33 cellular contexts compared by ENCODE assay signal in the genomic region with DNA sequence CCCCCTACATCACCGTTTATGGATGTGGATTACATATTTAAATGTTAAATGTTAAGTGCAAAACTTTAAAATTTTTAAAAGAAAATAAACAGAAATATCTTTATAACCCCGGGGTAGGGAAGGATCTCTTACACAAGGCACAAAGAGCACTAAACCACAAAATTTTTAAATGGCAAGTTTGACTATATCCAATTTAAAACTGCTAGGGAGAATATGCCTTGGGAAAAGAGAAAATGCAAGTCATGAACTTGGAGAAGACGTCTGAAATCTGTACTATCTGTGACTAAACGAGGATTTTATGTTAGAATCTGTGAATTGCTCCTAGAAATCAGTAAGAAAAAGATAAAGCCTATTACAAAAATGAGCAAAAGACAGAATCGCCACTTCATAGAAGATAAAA.
"Had no signal": no experiment of that assay in that cellular context is flagged by ENCODE, and none has a peak within 500 bp of the region (broad histone marks: within the 10 kb centered on the region; RNA-seq: fewer than 3 reads in every experiment).

No MANE protein-coding gene starts in this region.

- H3K27me3 ChIP-seq: ascending aorta had no signal

- FAIRE-seq: bronchial epithelial cell, TTC549 had no signal

- H3K27ac ChIP-seq: ascending aorta, cardiac muscle cell, VCaP had no signal

- H3K36me3 Mint-ChIP-seq: brain had no signal

- H3K9me3 ChIP-seq: ascending aorta had no signal

- H3K36me3 ChIP-seq: ascending aorta, cardiac muscle cell had no signal

- DNase-seq: activated B cell treated with CpG ODN at 0.5 μM for 24 hours; activated CD4-positive, alpha-beta memory T cell treated with anti-CD3 and anti-CD28 coated beads for 36 hours; activated CD4-positive, alpha-beta T cell treated with anti-CD3 and anti-CD28 coated beads for 4 hours; activated CD4-positive, alpha-beta T cell treated with anti-CD3 and anti-CD28 coated beads, Interleukin-2, amount 10 ng/mL, durations not matched to agents 24 days and 14 days; activated CD4-positive, alpha-beta T cell treated with anti-CD3 and anti-CD28 coated beads, Interleukin-2, amount 50 U/mL, for 1 hour; activated CD4-positive, alpha-beta T cell treated with anti-CD3 and anti-CD28 coated beads, Interleukin-2, amount 50 U/mL, for 4 hours; activated CD4-positive, CD25-positive, alpha-beta regulatory T cell treated with anti-CD3 and anti-CD28 coated beads, Interleukin-2, amount 50 U/mL, for 72 hours; activated CD8-positive, alpha-beta memory T cell treated with anti-CD3 and anti-CD28 coated beads, Interleukin-2, amount 50 U/mL, for 48 hours; activated CD8-positive, alpha-beta T cell treated with anti-CD3 and anti-CD28 coated beads for 36 hours; activated effector memory CD4-positive, alpha-beta T cell treated with Interleukin-2 at 50 U/mL for 16 hours; activated gamma-delta T cell; activated naive CD4-positive, alpha-beta T cell treated with anti-CD3 and anti-CD28 coated beads, Interleukin-2, amount 10 ng/mL, durations not matched to agents 7 days and 5 days; activated naive CD4-positive, alpha-beta T cell treated with Interleukin-2 at 50 U/mL for 16 hours; activated naive CD8-positive, alpha-beta T cell treated with anti-CD3 and anti-CD28 coated beads, Interleukin-2, amount 10 ng/mL, durations not matched to agents 7 days and 5 days; activated naive CD8-positive, alpha-beta T cell treated with anti-CD3 and anti-CD28 coated beads, Interleukin-2, amount 50 U/mL, for 24 hours; activated T-cell treated with anti-CD3 and anti-CD28 coated beads, Interleukin-2, amount 50 U/mL, for 24 hours; activated T-cell treated with anti-CD3 and anti-CD28 coated beads, Interleukin-2, amount 50 U/mL, for 48 hours; amygdala; anterior cingulate cortex; caudate nucleus; T-cell; T-helper 2 cell; T-helper 9 cell had no signal

- H3K4me1 ChIP-seq: ascending aorta had no signal

- H3K4me3 ChIP-seq: ascending aorta, cardiac muscle cell had no signal

- H3K9me3 Mint-ChIP-seq: activated B cell treated with CpG ODN at 0.5 μM for 24 hours had no signal

- H3K27me3 Mint-ChIP-seq: activated CD4-positive, alpha-beta memory T cell treated with anti-CD3 and anti-CD28 coated beads for 36 hours; activated CD4-positive, alpha-beta T cell treated with anti-CD3 and anti-CD28 coated beads, Interleukin-2, amount 10 ng/mL, durations not matched to agents 24 days and 14 days; activated CD8-positive, alpha-beta T cell treated with anti-CD3 and anti-CD28 coated beads for 36 hours; activated naive CD4-positive, alpha-beta T cell treated with anti-CD3 and anti-CD28 coated beads, Interleukin-2, amount 10 ng/mL, durations not matched to agents 7 days and 5 days; activated naive CD4-positive, alpha-beta T cell treated with anti-CD3 and anti-CD28 coated beads, Interleukin-2, amount 50 U/mL, for 24 hours; activated naive CD8-positive, alpha-beta T cell; activated naive CD8-positive, alpha-beta T cell treated with anti-CD3 and anti-CD28 coated beads, Interleukin-2, amount 10 ng/mL, durations not matched to agents 7 days and 5 days; activated naive CD8-positive, alpha-beta T cell treated with anti-CD3 and anti-CD28 coated beads, Interleukin-2, amount 50 U/mL, for 24 hours; activated T-cell treated with anti-CD3 and anti-CD28 coated beads, Interleukin-2, amount 50 U/mL, for 24 hours; T-cell had no signal

- H3K27ac Mint-ChIP-seq: activated B cell treated with CpG ODN at 0.5 μM for 24 hours; activated CD4-positive, alpha-beta memory T cell treated with anti-CD3 and anti-CD28 coated beads for 36 hours; activated CD4-positive, alpha-beta T cell treated with anti-CD3 and anti-CD28 coated beads, Interleukin-2, amount 10 ng/mL, durations not matched to agents 24 days and 14 days; activated CD8-positive, alpha-beta T cell treated with anti-CD3 and anti-CD28 coated beads for 36 hours; activated naive CD4-positive, alpha-beta T cell treated with anti-CD3 and anti-CD28 coated beads, Interleukin-2, amount 10 ng/mL, durations not matched to agents 7 days and 5 days; activated naive CD8-positive, alpha-beta T cell treated with anti-CD3 and anti-CD28 coated beads, Interleukin-2, amount 10 ng/mL, durations not matched to agents 7 days and 5 days; activated naive CD8-positive, alpha-beta T cell treated with anti-CD3 and anti-CD28 coated beads, Interleukin-2, amount 50 U/mL, for 24 hours; activated T-cell treated with anti-CD3 and anti-CD28 coated beads, Interleukin-2, amount 50 U/mL, for 24 hours; activated T-helper 2 cell treated with anti-CD3 and anti-CD28 coated beads, Interferon-gamma antibody, Interleukin-2, Interleukin-4, amounts not matched to agents 10 μg/mL and 5 μg/mL and 100 μg/mL, durations not matched to agents 14 hours and 24 hours and 36 hours; brain; T-helper 2 cell treated with Interferon-gamma antibody and Interleukin-4, amounts not matched to agents 5 μg/mL and 100 μg/mL, for 36 hours had no signal

- H3K4me3 Mint-ChIP-seq: activated B cell treated with CpG ODN at 0.5 μM for 24 hours; activated CD4-positive, alpha-beta memory T cell treated with anti-CD3 and anti-CD28 coated beads for 36 hours; activated CD4-positive, alpha-beta T cell treated with anti-CD3 and anti-CD28 coated beads, Interleukin-2, amount 10 ng/mL, durations not matched to agents 24 days and 14 days; activated CD8-positive, alpha-beta T cell treated with anti-CD3 and anti-CD28 coated beads for 36 hours; activated naive CD4-positive, alpha-beta T cell treated with anti-CD3 and anti-CD28 coated beads, Interleukin-2, amount 10 ng/mL, durations not matched to agents 7 days and 5 days; activated naive CD4-positive, alpha-beta T cell treated with anti-CD3 and anti-CD28 coated beads, Interleukin-2, amount 50 U/mL, for 24 hours; activated naive CD8-positive, alpha-beta T cell; activated naive CD8-positive, alpha-beta T cell treated with anti-CD3 and anti-CD28 coated beads, Interleukin-2, amount 10 ng/mL, durations not matched to agents 7 days and 5 days; activated naive CD8-positive, alpha-beta T cell treated with anti-CD3 and anti-CD28 coated beads, Interleukin-2, amount 50 U/mL, for 24 hours; activated T-cell treated with anti-CD3 and anti-CD28 coated beads, Interleukin-2, amount 50 U/mL, for 24 hours; brain; T-cell; T-helper 2 cell treated with Interferon-gamma antibody and Interleukin-4, amounts not matched to agents 5 μg/mL and 100 μg/mL, for 36 hours had no signal

- H3K4me1 Mint-ChIP-seq: activated B cell treated with CpG ODN at 0.5 μM for 24 hours, brain had no signal

- ATAC-seq: activated CD8-positive, alpha-beta T cell treated with anti-CD3 and anti-CD28 coated beads for 36 hours; activated naive CD8-positive, alpha-beta T cell treated with anti-CD3 and anti-CD28 coated beads, Interleukin-2, amount 50 U/mL, for 24 hours; T-cell had no signal
